21 cellular contexts compared by ENCODE assay signal in the genomic region with DNA sequence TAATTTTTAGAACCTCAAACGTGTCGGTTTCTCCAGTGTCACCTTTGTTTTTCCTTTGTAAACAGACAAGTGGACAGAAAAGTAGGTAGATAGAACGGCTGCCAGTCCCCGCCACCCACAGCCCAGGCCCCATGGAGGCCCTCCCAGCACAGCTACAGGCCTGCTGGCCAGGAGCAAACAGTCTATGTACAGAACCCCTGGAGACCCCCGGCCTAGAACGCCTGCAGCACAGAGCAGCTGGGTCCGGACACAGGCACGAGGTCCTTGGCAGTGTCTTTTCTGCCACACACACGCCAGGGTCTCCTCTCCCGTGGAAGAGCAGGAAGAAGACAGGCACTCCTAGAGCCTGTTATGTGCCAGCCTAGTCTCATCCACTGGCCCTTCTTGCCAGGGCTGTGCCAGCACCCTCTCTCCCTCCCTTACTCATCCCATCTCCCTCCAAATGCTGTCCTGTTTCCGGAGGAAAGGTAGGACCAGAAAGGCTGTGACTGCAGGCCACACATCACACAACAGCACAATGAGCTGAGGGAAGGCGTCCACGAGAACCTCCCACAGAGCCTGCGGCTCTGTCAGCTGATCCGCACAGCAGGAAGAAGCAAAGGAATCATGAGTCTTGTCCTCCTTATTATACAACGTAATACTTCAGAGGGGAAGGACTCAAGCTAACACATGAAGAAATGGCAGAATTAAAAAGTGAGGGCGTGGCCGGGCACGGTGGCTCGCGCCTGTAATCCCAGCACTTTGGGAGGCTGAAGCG. TPM values are rescaled to one million over a fixed set of nuclear protein-coding genes. Genes with fewer than 3 reads are reported as not detected.
DNase-seq lines count a peak whose midpoint lies in the region; ATAC-seq, FAIRE-seq and TF ChIP-seq lines count a peak whose summit lies in the region.
"Had no signal": no experiment of that assay in that cellular context is flagged by ENCODE, and none has a peak within 500 bp of the region (broad histone marks: within the 10 kb centered on the region; RNA-seq: fewer than 3 reads in every experiment).

No MANE protein-coding gene starts in this region.

- no peak for TF ChIP-seq RAD21 in H1 (IDR thresholded peaks at IDR 0.05 in 1 of 2, conservative IDR thresholded peaks at IDR 0.05 in 1 of 2; ENCODE audit: low read depth in 2 of 2, low read length in 2 of 2)

- H3K23me2 ChIP-seq in H1 (ENCODE audit: low read depth, low read length): no peaks in the 10 kb centered on the region

- in situ Hi-C loops in SK-MEL-5 (cut with HindIII; ENCODE audit: low pct_unique_long_range_greater_than_20kb, low sequenced_read_pairs): no loop called here

- H3K36me3 ChIP-seq in H1 (ENCODE audit: control insufficient read depth in 2 of 4, insufficient read depth in 4 of 4, low read length in 3 of 4): peaks cover 16 to 49% (median 31%) of the 10 kb centered on the region in 4 experiments; a peak in 7 of 8 replicates
- no peaks in the 10 kb centered on the region for H3K36me3 ChIP-seq in prostate gland
- H3K36me3 ChIP-seq in thyroid gland: peaks cover 0 to 11% of the 10 kb centered on the region in 2 donors

- no peaks in the 10 kb centered on the region for H3K27me3 ChIP-seq in H1 (replicated peaks in 1 of 4; ENCODE audit: control insufficient read depth in 3 of 4, extremely low read depth in 1 of 4, insufficient read depth in 3 of 4, low read length in 3 of 4)
- H3K27me3 ChIP-seq in prostate gland (replicated peaks; ENCODE audit: insufficient read depth): no peaks in the 10 kb centered on the region
- no peaks in the 10 kb centered on the region for H3K27me3 ChIP-seq in thyroid gland

- no peak overlapping the region for H2BK15ac ChIP-seq in H1 (ENCODE audit: low read length)

- no peak overlapping the region for H2BK12ac ChIP-seq in H1 (ENCODE audit: low read depth, low read length)

- H3K36me3 Mint-ChIP-seq in activated naive CD8-positive, alpha-beta T cell treated with anti-CD3 and anti-CD28 coated beads, Interleukin-2, amount 50 U/mL, for 24 hours (ENCODE audit: low read depth): peaks cover 47% of the 10 kb centered on the region
- H3K36me3 Mint-ChIP-seq in activated naive CD8-positive, alpha-beta T cell treated with anti-CD3 and anti-CD28 coated beads for 36 hours: peaks cover 17% of the 10 kb centered on the region

- 88% methylated on average over 21 of the region's 22 CpGs; no CpG with 5 or more reads in 1 of the 2 experiments for WGBS in H1 (ENCODE audit: extremely low coverage in 1 of 2, insufficient coverage in 1 of 2, insufficient read length in 1 of 2, insufficient replicate concordance in 2 of 2, low coverage in 1 of 2, low lambda C conversion rate in 2 of 2, missing lambda C conversion rate in 1 of 2), 2 experiments
- WGBS in prostate gland: 80% methylated on average over 22 of the region's 22 CpGs
- WGBS in thyroid gland, 2 donors: 94% methylated on average over 22 of the region's 22 CpGs
- WGBS in lower leg skin, 2 donors: 88 to 89% methylated on average over 21 to 22 of the region's 22 CpGs

- POLR2A ChIA-PET in H1 (lab: Charles Lee; ENCODE audit: partially characterized antibody): interaction anchor here (1.1 to 20.2 kb wide), 7 partner anchors 7 to 30 kb away, joined by 3 to 265 read pairs (median 4); a partner anchor contains a TSS

- H3K4me1 Mint-ChIP-seq in activated naive CD8-positive, alpha-beta T cell treated with anti-CD3 and anti-CD28 coated beads, Interleukin-2, amount 50 U/mL, for 24 hours: peaks cover 4% of the 10 kb centered on the region
- H3K4me1 Mint-ChIP-seq in activated naive CD8-positive, alpha-beta T cell treated with anti-CD3 and anti-CD28 coated beads for 36 hours: peaks cover 9% of the 10 kb centered on the region

- no peak for TF ChIP-seq EP300 in H1 (IDR thresholded peaks at IDR 0.05; ENCODE audit: borderline replicate concordance in 1 of 2, low read depth in 2 of 2, low read length in 2 of 2)

- TF ChIP-seq CTCF in H1 (IDR thresholded peaks at IDR 0.05; ENCODE audit: control extremely low read depth in 1 of 3, insufficient read depth in 1 of 3, low read depth in 1 of 3, low read length in 3 of 3) (no peak), prostate gland (IDR thresholded peaks at IDR 0.05) (no peak), thyroid gland (IDR thresholded peaks at IDR 0.05) (no peak), lower leg skin (IDR thresholded peaks at IDR 0.05) (no peak)

- no peak overlapping the region for H2AK5ac ChIP-seq in H1 (ENCODE audit: low read depth, low read length)

- H3K9me3 Mint-ChIP-seq in activated naive CD8-positive, alpha-beta T cell treated with anti-CD3 and anti-CD28 coated beads, Interleukin-2, amount 50 U/mL, for 24 hours: no peaks in the 10 kb centered on the region
- no peaks in the 10 kb centered on the region for H3K9me3 Mint-ChIP-seq in activated naive CD8-positive, alpha-beta T cell treated with anti-CD3 and anti-CD28 coated beads for 36 hours

- no peak overlapping the region for H4K91ac ChIP-seq in H1 (replicated peaks; ENCODE audit: insufficient read length, low read length)

- no peak overlapping the region for H3K4me2 ChIP-seq in H1 (ENCODE audit: insufficient read depth in 1 of 2, low read depth in 2 of 2, low read length in 2 of 2)
- H3K4me2 ChIP-seq: KMS-11 had no signal

- no peak overlapping the region for H3K23ac ChIP-seq in H1 (ENCODE audit: insufficient read length)

- H2BK20ac ChIP-seq in H1 (ENCODE audit: low read length): no peak overlapping the region

- H2BK120ac ChIP-seq in H1 (replicated peaks; ENCODE audit: low read depth, low read length): no peak overlapping the region

- H3K4me3 Mint-ChIP-seq in activated naive CD8-positive, alpha-beta T cell treated with anti-CD3 and anti-CD28 coated beads, Interleukin-2, amount 50 U/mL, for 24 hours: no peak overlapping the region
- no peak overlapping the region for H3K4me3 Mint-ChIP-seq in activated naive CD8-positive, alpha-beta T cell treated with anti-CD3 and anti-CD28 coated beads for 36 hours

- no peak overlapping the region for H3K27ac ChIP-seq in H1 (ENCODE audit: low read depth, low read length)
- peak overlapping the region; percentile 57 for H3K27ac ChIP-seq in prostate gland
- H3K27ac ChIP-seq in thyroid gland: no peak overlapping the region
- H3K27ac ChIP-seq: GM23248, KMS-11 had no signal

- no peak for DNase-seq in activated naive CD8-positive, alpha-beta T cell treated with anti-CD3 and anti-CD28 coated beads, Interleukin-2, amount 50 U/mL, for 24 hours
- no peak for DNase-seq in activated naive CD8-positive, alpha-beta T cell treated with anti-CD3 and anti-CD28 coated beads for 36 hours
- DNase-seq in SK-MEL-5 (ENCODE audit: low read depth, low spot score): peak; percentile 22
- no peak for DNase-seq in H1 (ENCODE audit: low read depth in 1 of 2, low spot score in 2 of 2)
- no peak for DNase-seq in prostate gland (ENCODE audit: low spot score)
- no peak for DNase-seq in thyroid gland
- DNase-seq in lower leg skin (ENCODE audit: low spot score in 2 of 2): no peak
- DNase-seq: 8988T, COR-L47, GDM1, GM23248, NCI-H1417, NCI-H187, NCI-H2227 treated with DMSO at 0.1 percent for 48 hours, NCI-H510A treated with DMSO at 0.1 percent for 48 hours, NCI-H774, RPMI8226, SIG-M5 had no signal

- H3K79me2 ChIP-seq in H1 (ENCODE audit: control insufficient read depth in 1 of 2, insufficient read depth in 2 of 2, low read length in 2 of 2): peaks cover 0 to 4% of the 10 kb centered on the region in 2 experiments; a peak in 1 of 4 replicates

- no peak overlapping the region for H2AFZ ChIP-seq in H1 (ENCODE audit: low read length)
- H2AFZ ChIP-seq: GM23248 had no signal

- H2BK5ac ChIP-seq in H1 (ENCODE audit: low read depth, low read length): no peak overlapping the region

- H3K79me1 ChIP-seq in H1 (ENCODE audit: low read depth, low read length): peaks cover 3% of the 10 kb centered on the region; the same call in 1 of the 2 replicates

- no peak overlapping the region for H4K5ac ChIP-seq in H1 (ENCODE audit: insufficient read length, low read depth, low read length)

- ATAC-seq in activated naive CD8-positive, alpha-beta T cell treated with anti-CD3 and anti-CD28 coated beads, Interleukin-2, amount 50 U/mL, for 24 hours: no peak
- no peak for ATAC-seq in HG02852 (IDR thresholded peaks at IDR 0.05; ENCODE audit: unreplicated experiment)
- ATAC-seq: HCT116 had no signal

- no peaks in the 10 kb centered on the region for H3K27me3 Mint-ChIP-seq in activated naive CD8-positive, alpha-beta T cell treated with anti-CD3 and anti-CD28 coated beads, Interleukin-2, amount 50 U/mL, for 24 hours
- H3K27me3 Mint-ChIP-seq in activated naive CD8-positive, alpha-beta T cell treated with anti-CD3 and anti-CD28 coated beads for 36 hours: no peaks in the 10 kb centered on the region

- H3K4me1 ChIP-seq in H1 (replicated peaks in 1 of 4; ENCODE audit: control insufficient read depth in 3 of 4, insufficient read depth in 4 of 4, low read length in 3 of 4): no peaks in the 10 kb centered on the region
- H3K4me1 ChIP-seq in prostate gland (replicated peaks): no peaks in the 10 kb centered on the region
- no peaks in the 10 kb centered on the region for H3K4me1 ChIP-seq in thyroid gland

- no peak overlapping the region for H3K14ac ChIP-seq in H1 (ENCODE audit: insufficient read length)

- H4K8ac ChIP-seq in H1 (ENCODE audit: extremely low read depth, insufficient read depth, low read length): no peak overlapping the region

- no peak overlapping the region for H3K18ac ChIP-seq in H1 (ENCODE audit: extremely low read depth, low read length)

- no peak overlapping the region for H3K4ac ChIP-seq in H1 (replicated peaks; ENCODE audit: insufficient read length, low read depth, low read length)

- CTCF ChIA-PET in H1 (lab: Charles Lee; ENCODE audit: partially characterized antibody): interaction anchor here (0.9 to 2.9 kb wide), 4 partner anchors 14 to 200 kb away, joined by 3 to 11 read pairs (median 4); no protein-coding TSS in a partner anchor

- intact Hi-C loops in prostate gland (cut with DNase I): no loop called here
- intact Hi-C loops in thyroid gland (cut with DNase I): no loop called here
- intact Hi-C loops in lower leg skin (cut with DNase I; ENCODE audit: low total_unique reads): no loop called here

- H3K4me3 ChIP-seq in H1 (ENCODE audit: extremely low read depth in 1 of 4, insufficient read depth in 2 of 4, low read depth in 3 of 4, low read length in 4 of 4) (no peak overlapping the region), prostate gland (no peak overlapping the region), thyroid gland (replicated peaks in 1 of 3) (no peak overlapping the region), lower leg skin (ENCODE audit: low read depth, poor library complexity, severe bottlenecking) (no peak overlapping the region)
- H3K4me3 ChIP-seq: GM23248 had no signal

- no peak overlapping the region for H3K56ac ChIP-seq in H1 (replicated peaks; ENCODE audit: insufficient read length, low read depth, low read length)

- H4K20me1 ChIP-seq in H1 (replicated peaks in 1 of 2; ENCODE audit: control insufficient read depth in 1 of 2, insufficient read depth in 2 of 2, low read length in 2 of 2): peaks cover 7 to 21% of the 10 kb centered on the region in 2 experiments

- TF ChIP-seq POLR2A in H1 (IDR thresholded peaks at IDR 0.05; ENCODE audit: control extremely low read depth in 1 of 2, low read depth in 2 of 2, low read length in 2 of 2) (no peak), prostate gland (IDR thresholded peaks at IDR 0.05) (no peak), thyroid gland (IDR thresholded peaks at IDR 0.05) (no peak), lower leg skin (IDR thresholded peaks at IDR 0.05) (no peak)

- no peak for FAIRE-seq in H1 (lab: Jason Lieb, UNC)

- no peak overlapping the region for H3K9ac ChIP-seq in H1 (replicated peaks in 1 of 4; ENCODE audit: extremely low read depth in 1 of 4, low read depth in 3 of 4, low read length in 3 of 4)
- H3K9ac ChIP-seq: GM23248, KMS-11 had no signal

- H3K9me3 ChIP-seq in H1 (ENCODE audit: insufficient read depth in 2 of 2, low read depth in 1 of 2, low read length in 1 of 2) (no peaks in the 10 kb centered on the region), prostate gland (no peaks in the 10 kb centered on the region), thyroid gland (no peaks in the 10 kb centered on the region)

- H3K27ac Mint-ChIP-seq in activated naive CD8-positive, alpha-beta T cell treated with anti-CD3 and anti-CD28 coated beads, Interleukin-2, amount 50 U/mL, for 24 hours: peak overlapping the region; percentile 62
- no peak overlapping the region for H3K27ac Mint-ChIP-seq in activated naive CD8-positive, alpha-beta T cell treated with anti-CD3 and anti-CD28 coated beads for 36 hours

RNA-seq across cellular contexts. Expression of a gene that starts 7.7 kb away (rescaled TPM):
- 100 to 1,000 TPM; 116 to 121 TPM for total RNA-seq in activated naive CD8-positive, alpha-beta T cell treated with anti-CD3 and anti-CD28 coated beads for 36 hours
- 55.3 and 60.8 TPM in 2 replicates for total RNA-seq in SK-MEL-5 (2014; rRNA removed; shearing (Covaris generic))
- 62.3 and 83.1 TPM in 2 replicates for polyA plus RNA-seq in SK-MEL-5 (2015; cell fraction: cytosol; rRNA removed)
- polyA plus RNA-seq in SK-MEL-5 (2015; cell fraction: nucleus; rRNA removed): 46.8 and 62.9 TPM in 2 replicates
- 69.9 and 70.5 TPM in 2 replicates for total RNA-seq in H1 (2021; fragmentation: NEBNext Ultra II Directional; extraction: Animal tissue kit (Norgen Biotek cat#: 25700))
- 58.3 and 82.3 TPM in 2 replicates for polyA plus RNA-seq in H1 (2011; rRNA removed)
- 74.7 TPM for polyA plus RNA-seq in H1 (2011; cell fraction: cytosol; rRNA removed)
- 77.7 TPM for polyA plus RNA-seq in H1 (2011; cell fraction: nucleus; rRNA removed)
- 60.0 to 66.8 TPM (median 63.3 TPM) in 4 replicates for polyA plus RNA-seq in H1 (2012, experiment 1 of 2)
- polyA plus RNA-seq in H1 (2012, experiment 2 of 2): 92.7 TPM
- polyA plus RNA-seq in H1 (2013, experiment 1 of 2): 60.0 TPM
- polyA plus RNA-seq in H1 (2013, experiment 2 of 2): 59.1 TPM
- polyA minus RNA-seq in H1 (2011; rRNA and poly(A)+ RNA removed): 19.6 and 25.7 TPM in 2 replicates
- polyA minus RNA-seq in H1 (2011; cell fraction: cytosol; rRNA and poly(A)+ RNA removed): 31.5 TPM
- 21.3 TPM for polyA minus RNA-seq in H1 (2011; cell fraction: nucleus; rRNA and poly(A)+ RNA removed)
- 10 to 100 TPM; 26.0 to 35.8 TPM for total RNA-seq in prostate gland
- total RNA-seq in thyroid gland: 10 to 100 TPM in 3 of 4 donors, 1 to 10 TPM in 1; 9.6 to 24.0 (median 15.7) TPM
- total RNA-seq in lower leg skin: 10 to 100 TPM in 3 of 4 donors, 1 to 10 TPM in 1; 6.6 to 16.2 (median 12.0) TPM

RNA-seq across cellular contexts. Expression of a gene that starts 22.9 kb away (rescaled TPM):
- 10 to 100 TPM; 37.1 to 45.5 TPM for total RNA-seq in activated naive CD8-positive, alpha-beta T cell treated with anti-CD3 and anti-CD28 coated beads for 36 hours
- total RNA-seq in SK-MEL-5 (2014; rRNA removed; shearing (Covaris generic)): 23.9 and 24.2 TPM in 2 replicates
- 28.3 and 29.3 TPM in 2 replicates for polyA plus RNA-seq in SK-MEL-5 (2015; cell fraction: cytosol; rRNA removed)
- 78.7 and 144 TPM in 2 replicates for polyA plus RNA-seq in SK-MEL-5 (2015; cell fraction: nucleus; rRNA removed)
- 47.4 and 49.7 TPM in 2 replicates for total RNA-seq in H1 (2021; fragmentation: NEBNext Ultra II Directional; extraction: Animal tissue kit (Norgen Biotek cat#: 25700))
- polyA plus RNA-seq in H1 (2011; rRNA removed): 41.5 and 42.5 TPM in 2 replicates
- polyA plus RNA-seq in H1 (2011; cell fraction: cytosol; rRNA removed): 44.1 TPM
- polyA plus RNA-seq in H1 (2011; cell fraction: nucleus; rRNA removed): 91.5 TPM
- polyA plus RNA-seq in H1 (2012, experiment 1 of 2): 33.8 to 49.1 TPM (median 39.8 TPM) in 4 replicates
- 14.9 TPM for polyA plus RNA-seq in H1 (2012, experiment 2 of 2)
- polyA plus RNA-seq in H1 (2013, experiment 1 of 2): 22.2 TPM
- 20.1 TPM for polyA plus RNA-seq in H1 (2013, experiment 2 of 2)
- 52.8 and 60.2 TPM in 2 replicates for polyA minus RNA-seq in H1 (2011; rRNA and poly(A)+ RNA removed)
- 26.1 TPM for polyA minus RNA-seq in H1 (2011; cell fraction: cytosol; rRNA and poly(A)+ RNA removed)
- polyA minus RNA-seq in H1 (2011; cell fraction: nucleus; rRNA and poly(A)+ RNA removed): 42.9 TPM
- total RNA-seq in prostate gland: 10 to 100 TPM; 65.6 to 84.8 TPM
- total RNA-seq in thyroid gland: 10 to 100 TPM; 42.2 to 76.3 (median 59.9) TPM
- 10 to 100 TPM; 31.6 to 73.9 (median 35.7) TPM for total RNA-seq in lower leg skin

RNA-seq across cellular contexts. Expression of a gene that starts 41.5 kb away (rescaled TPM):
- total RNA-seq in activated naive CD8-positive, alpha-beta T cell treated with anti-CD3 and anti-CD28 coated beads for 36 hours: 10 to 100 TPM; 72.5 to 73.8 TPM
- total RNA-seq in SK-MEL-5 (2014; rRNA removed; shearing (Covaris generic)): 24.1 and 30.3 TPM in 2 replicates
- 45.6 and 59.3 TPM in 2 replicates for polyA plus RNA-seq in SK-MEL-5 (2015; cell fraction: cytosol; rRNA removed)
- 301 and 337 TPM in 2 replicates for polyA plus RNA-seq in SK-MEL-5 (2015; cell fraction: nucleus; rRNA removed)
- total RNA-seq in H1 (2021; fragmentation: NEBNext Ultra II Directional; extraction: Animal tissue kit (Norgen Biotek cat#: 25700)): 93.7 and 103 TPM in 2 replicates
- polyA plus RNA-seq in H1 (2011; rRNA removed): 155 and 189 TPM in 2 replicates
- polyA plus RNA-seq in H1 (2011; cell fraction: cytosol; rRNA removed): 126 TPM
- polyA plus RNA-seq in H1 (2011; cell fraction: nucleus; rRNA removed): 463 TPM
- 95.7 to 118 TPM (median 113 TPM) in 4 replicates for polyA plus RNA-seq in H1 (2012, experiment 1 of 2)
- polyA plus RNA-seq in H1 (2012, experiment 2 of 2): 126 TPM
- 66.7 TPM for polyA plus RNA-seq in H1 (2013, experiment 1 of 2)
- polyA plus RNA-seq in H1 (2013, experiment 2 of 2): 63.5 TPM
- 135 and 164 TPM in 2 replicates for polyA minus RNA-seq in H1 (2011; rRNA and poly(A)+ RNA removed)
- 65.7 TPM for polyA minus RNA-seq in H1 (2011; cell fraction: cytosol; rRNA and poly(A)+ RNA removed)
- 123 TPM for polyA minus RNA-seq in H1 (2011; cell fraction: nucleus; rRNA and poly(A)+ RNA removed)
- 100 to 1,000 TPM in 1 of 2 donors, 10 to 100 TPM in 1; 63.9 to 162 TPM for total RNA-seq in prostate gland
- 100 to 1,000 TPM in 1 of 4 donors, 10 to 100 TPM in 3; 58.5 to 129 (median 86.2) TPM for total RNA-seq in thyroid gland
- total RNA-seq in lower leg skin: 10 to 100 TPM; 48.4 to 86.2 (median 63.3) TPM

RNA-seq across cellular contexts. Expression of a gene that starts 42.0 kb away (rescaled TPM):
- 10 to 100 TPM; 54.8 to 55.0 TPM for total RNA-seq in activated naive CD8-positive, alpha-beta T cell treated with anti-CD3 and anti-CD28 coated beads for 36 hours
- total RNA-seq in SK-MEL-5 (2014; rRNA removed; shearing (Covaris generic)): 35.2 and 39.6 TPM in 2 replicates
- 50.1 and 62.6 TPM in 2 replicates for polyA plus RNA-seq in SK-MEL-5 (2015; cell fraction: cytosol; rRNA removed)
- polyA plus RNA-seq in SK-MEL-5 (2015; cell fraction: nucleus; rRNA removed): 15.3 and 20.8 TPM in 2 replicates
- 78.9 and 82.8 TPM in 2 replicates for total RNA-seq in H1 (2021; fragmentation: NEBNext Ultra II Directional; extraction: Animal tissue kit (Norgen Biotek cat#: 25700))
- 83.6 and 108 TPM in 2 replicates for polyA plus RNA-seq in H1 (2011; rRNA removed)
- polyA plus RNA-seq in H1 (2011; cell fraction: cytosol; rRNA removed): 75.5 TPM
- 74.2 TPM for polyA plus RNA-seq in H1 (2011; cell fraction: nucleus; rRNA removed)
- 50.6 to 99.7 TPM (median 95.3 TPM) in 4 replicates for polyA plus RNA-seq in H1 (2012, experiment 1 of 2)
- polyA plus RNA-seq in H1 (2012, experiment 2 of 2): 116 TPM
- polyA plus RNA-seq in H1 (2013, experiment 1 of 2): 77.0 TPM
- 77.2 TPM for polyA plus RNA-seq in H1 (2013, experiment 2 of 2)
- 43.7 and 48.7 TPM in 2 replicates for polyA minus RNA-seq in H1 (2011; rRNA and poly(A)+ RNA removed)
- polyA minus RNA-seq in H1 (2011; cell fraction: cytosol; rRNA and poly(A)+ RNA removed): 54.7 TPM
- polyA minus RNA-seq in H1 (2011; cell fraction: nucleus; rRNA and poly(A)+ RNA removed): 25.9 TPM
- 10 to 100 TPM; 60.8 to 92.9 TPM for total RNA-seq in prostate gland
- 10 to 100 TPM; 42.9 to 53.6 (median 46.2) TPM for total RNA-seq in thyroid gland
- 10 to 100 TPM; 52.4 to 60.7 (median 58.3) TPM for total RNA-seq in lower leg skin

RNA-seq across cellular contexts. Expression of a gene that starts 55.5 kb away (rescaled TPM):
- 10 to 100 TPM; 26.9 to 29.3 TPM for total RNA-seq in activated naive CD8-positive, alpha-beta T cell treated with anti-CD3 and anti-CD28 coated beads for 36 hours
- 8.8 and 9.0 TPM in 2 replicates for total RNA-seq in SK-MEL-5 (2014; rRNA removed; shearing (Covaris generic))
- 15.2 and 17.5 TPM in 2 replicates for polyA plus RNA-seq in SK-MEL-5 (2015; cell fraction: cytosol; rRNA removed)
- polyA plus RNA-seq in SK-MEL-5 (2015; cell fraction: nucleus; rRNA removed): 112 and 149 TPM in 2 replicates
- total RNA-seq in H1 (2021; fragmentation: NEBNext Ultra II Directional; extraction: Animal tissue kit (Norgen Biotek cat#: 25700)): 8.1 and 8.3 TPM in 2 replicates
- polyA plus RNA-seq in H1 (2011; rRNA removed): 3.4 and 9.8 TPM in 2 replicates
- 7.6 TPM for polyA plus RNA-seq in H1 (2011; cell fraction: cytosol; rRNA removed)
- 34.5 TPM for polyA plus RNA-seq in H1 (2011; cell fraction: nucleus; rRNA removed)
- polyA plus RNA-seq in H1 (2012, experiment 1 of 2): 7.6 to 12.7 TPM (median 8.9 TPM) in 4 replicates
- polyA plus RNA-seq in H1 (2012, experiment 2 of 2): 3.3 TPM
- polyA plus RNA-seq in H1 (2013, experiment 1 of 2): 4.2 TPM
- polyA plus RNA-seq in H1 (2013, experiment 2 of 2): 3.3 TPM
- polyA minus RNA-seq in H1 (2011; rRNA and poly(A)+ RNA removed): 5.0 and 7.3 TPM in 2 replicates
- 10.3 TPM for polyA minus RNA-seq in H1 (2011; cell fraction: cytosol; rRNA and poly(A)+ RNA removed)
- polyA minus RNA-seq in H1 (2011; cell fraction: nucleus; rRNA and poly(A)+ RNA removed): 19.0 TPM
- total RNA-seq in prostate gland (10 to 100 TPM; 38.7 to 55.3 TPM), thyroid gland (10 to 100 TPM; 20.2 to 34.4 (median 23.0) TPM), lower leg skin (10 to 100 TPM; 34.8 to 65.1 (median 48.2) TPM)

Comparison
In these comparisons a context has a peak if more than half of its experiments do, and no peak if none do; other contexts are left out.
1. H3K27ac ChIP-seq: peak in prostate gland (2 of 2); none in H1 (single experiment) and thyroid gland (0 of 3).